12 cellular contexts compared by ENCODE assay signal in genomic region chr6:31639449-31639861, GRCh38. TPM values are rescaled to one million over a fixed set of nuclear protein-coding genes. Genes with fewer than 3 reads are reported as not detected.
DNase-seq lines count a peak whose midpoint lies in the region; ATAC-seq, FAIRE-seq and TF ChIP-seq lines count a peak whose summit lies in the region.
"Had no signal": no experiment of that assay in that cellular context is flagged by ENCODE, and none has a peak within 500 bp of the region (broad histone marks: within the 10 kb centered on the region; RNA-seq: fewer than 3 reads in every experiment).

No MANE protein-coding gene starts in this region.

- H3K9me3 ChIP-seq in MM.1S (replicated peaks; ENCODE audit: insufficient read depth, low read length), result no peaks in the 10 kb centered on the region
- H3K9me3 ChIP-seq: mucosa of descending colon, sigmoid colon had no signal

- H3K4me3 Mint-ChIP-seq in stimulated activated naive CD8-positive, alpha-beta T cell treated with anti-CD3 and anti-CD28 coated beads, Interleukin-15, amount 100 ng/mL, for 72 hours, result no peak overlapping the region
- H3K4me3 Mint-ChIP-seq: activated B cell treated with CpG ODN at 0.5 μM for 24 hours had no signal

- FAIRE-seq in frontal cortex (lab: Jason Lieb, UNC), result no peak

- H3F3A ChIP-seq in MM.1S (ENCODE audit: insufficient read depth, low read length), result peaks cover 34% of the 10 kb centered on the region

- H3K27me3 Mint-ChIP-seq in stimulated activated naive CD8-positive, alpha-beta T cell treated with anti-CD3 and anti-CD28 coated beads, Interleukin-15, amount 100 ng/mL, for 72 hours, result no peaks in the 10 kb centered on the region
- H3K27me3 Mint-ChIP-seq: activated B cell treated with CpG ODN at 0.5 μM for 24 hours had no signal

- H3K4me1 Mint-ChIP-seq in stimulated activated naive CD8-positive, alpha-beta T cell treated with anti-CD3 and anti-CD28 coated beads, Interleukin-15, amount 100 ng/mL, for 72 hours, result peaks cover 21% of the 10 kb centered on the region
- H3K4me1 Mint-ChIP-seq: activated B cell treated with CpG ODN at 0.5 μM for 24 hours had no signal

- H3K4me1 ChIP-seq in MM.1S (ENCODE audit: low read length), result no peaks in the 10 kb centered on the region
- H3K4me1 ChIP-seq: sigmoid colon had no signal

- H3K9me2 ChIP-seq in MM.1S (replicated peaks; ENCODE audit: insufficient read depth, low read length), result no peaks in the 10 kb centered on the region

- peak; percentile 35 for DNase-seq in stimulated activated CD4-positive, alpha-beta T cell treated with anti-CD3 and anti-CD28 coated beads, Interleukin-1b, Interleukin-23, amount 100 ng/mL, for 48 hours
- no peak for DNase-seq in stimulated activated CD4-positive, alpha-beta T cell treated with anti-CD3 and anti-CD28 coated beads, Interleukin-4, amount 100 ng/mL, for 4 hours
- DNase-seq in RWPE1 (ENCODE audit: low spot score), result no peak
- DNase-seq in epithelial cell of prostate (ENCODE audit: low read depth, low spot score), result no peak
- no peak for DNase-seq in stimulated activated naive CD8-positive, alpha-beta T cell treated with anti-CD3 and anti-CD28 coated beads, Interleukin-15, amount 100 ng/mL, for 72 hours
- no peak for DNase-seq in pons (ENCODE audit: low spot score)
- DNase-seq in MM.1S, result no peak
- DNase-seq in frontal cortex (ENCODE audit: low spot score in 2 of 2), result no peak
- DNase-seq: activated B cell treated with CpG ODN at 0.5 μM for 24 hours, mucosa of descending colon, sigmoid colon had no signal

- H3K27ac Mint-ChIP-seq in stimulated activated naive CD8-positive, alpha-beta T cell treated with anti-CD3 and anti-CD28 coated beads, Interleukin-15, amount 100 ng/mL, for 72 hours, result peak overlapping the region; percentile 14 to 61
- H3K27ac Mint-ChIP-seq: activated B cell treated with CpG ODN at 0.5 μM for 24 hours had no signal

- H3K27me3 ChIP-seq in MM.1S (replicated peaks; ENCODE audit: insufficient read depth, low read length), result no peaks in the 10 kb centered on the region
- H3K27me3 ChIP-seq: sigmoid colon had no signal

- peak; percentile 38 for ATAC-seq in stimulated activated naive CD8-positive, alpha-beta T cell treated with anti-CD3 and anti-CD28 coated beads, Interleukin-15, amount 100 ng/mL, for 72 hours

- peak overlapping the region; percentile 58 for H3K27ac ChIP-seq in RWPE1
- peak overlapping the region; percentile 21 for H3K27ac ChIP-seq in epithelial cell of prostate
- no peak overlapping the region for H3K27ac ChIP-seq in MM.1S (ENCODE audit: low read length)
- H3K27ac ChIP-seq: KMS-11, sigmoid colon had no signal

- no peak overlapping the region for H2AFZ ChIP-seq in MM.1S (ENCODE audit: low read length)

- CTCF ChIA-PET in RWPE1 (lab: Yijun Ruan, JAX), result interaction anchor here (0.7 kb wide), 1 partner anchor 24 kb away, joined by 3 read pairs; no protein-coding TSS in a partner anchor

- POLR2A ChIA-PET in RWPE1 (lab: Yijun Ruan, JAX; ENCODE audit: low non-redundant PET), result no interaction called here

- TF ChIP-seq CTCF in RWPE1 (conservative IDR thresholded peaks at IDR 0.05; ENCODE audit: low read depth) (no peak), MM.1S (IDR thresholded peaks at IDR 0.05; ENCODE audit: low read length) (no peak)

- no peak overlapping the region for H3K4me3 ChIP-seq in MM.1S (ENCODE audit: low read length)
- H3K4me3 ChIP-seq: mucosa of descending colon, sigmoid colon had no signal

- H3K36me3 ChIP-seq in MM.1S (replicated peaks; ENCODE audit: insufficient read depth, low read length), result no peaks in the 10 kb centered on the region

- no peak overlapping the region for H3K9ac ChIP-seq in MM.1S (ENCODE audit: low read length)
- H3K9ac ChIP-seq: KMS-11 had no signal

- H4K20me1 ChIP-seq in MM.1S (ENCODE audit: insufficient read depth, low read length), result no peaks in the 10 kb centered on the region

- H3K4me2 ChIP-seq in MM.1S (ENCODE audit: low read depth, low read length), result no peak overlapping the region
- H3K4me2 ChIP-seq: KMS-11 had no signal

- H3K9me3 Mint-ChIP-seq in stimulated activated naive CD8-positive, alpha-beta T cell treated with anti-CD3 and anti-CD28 coated beads, Interleukin-15, amount 100 ng/mL, for 72 hours, result no peaks in the 10 kb centered on the region
- H3K9me3 Mint-ChIP-seq: activated B cell treated with CpG ODN at 0.5 μM for 24 hours had no signal

- H3K79me2 ChIP-seq in MM.1S (ENCODE audit: low read length), result no peaks in the 10 kb centered on the region

RNA-seq across cellular contexts. Expression of gene BAG6, which starts 13.0 kb away (rescaled TPM):
- 150 TPM for total RNA-seq in frontal cortex

RNA-seq across cellular contexts. Expression of gene APOM, which starts 16.2 kb away (rescaled TPM):
- total RNA-seq in frontal cortex, result 0.41 TPM

RNA-seq across cellular contexts. Expression of gene PRRC2A, which starts 18.9 kb away (rescaled TPM):
- 30.6 TPM for total RNA-seq in frontal cortex

RNA-seq across cellular contexts. Expression of gene C6orf47, which starts 21.1 kb away (rescaled TPM):
- total RNA-seq in frontal cortex, result 16.7 TPM

RNA-seq across cellular contexts. Expression of gene AIF1, which starts 24.4 kb away (rescaled TPM):
- total RNA-seq in frontal cortex, result 6.9 TPM
